20 cellular contexts compared by ENCODE assay signal in genomic region chr4:99845179-99845578, GRCh38. TPM values are rescaled to one million over a fixed set of nuclear protein-coding genes. Genes with fewer than 3 reads are reported as not detected.
DNase-seq lines count a peak whose midpoint lies in the region; ATAC-seq and TF ChIP-seq lines count a peak whose summit lies in the region.
"Had no signal": no experiment of that assay in that cellular context is flagged by ENCODE, and none has a peak within 500 bp of the region (broad histone marks: within the 10 kb centered on the region; RNA-seq: fewer than 3 reads in every experiment).

No MANE protein-coding gene starts in this region.

- H3K4me3 ChIP-seq in OCI-LY1 (ENCODE audit: low read depth, low read length, poor library complexity, severe bottlenecking): no peak overlapping the region
- no peak overlapping the region for H3K4me3 ChIP-seq in lower lobe of right lung
- H3K4me3 ChIP-seq: adrenal gland, cardiac muscle cell, gastrocnemius medialis, upper lobe of left lung had no signal

- no peaks in the 10 kb centered on the region for H3K9me3 ChIP-seq in OCI-LY1 (ENCODE audit: low read length)
- no peaks in the 10 kb centered on the region for H3K9me3 ChIP-seq in lower lobe of right lung
- H3K9me3 ChIP-seq: adrenal gland, gastrocnemius medialis, upper lobe of left lung had no signal

- no peak overlapping the region for H3K9ac ChIP-seq in OCI-LY1 (ENCODE audit: low read length)

- 0 out of 2 replicates have a peak, but pooled peaks cover 5% of the 10 kb centered on the region for H3F3A ChIP-seq in OCI-LY1 (ENCODE audit: insufficient read depth, low read length)

- intact Hi-C loops in activated naive CD4-positive, alpha-beta T cell treated with anti-CD3 and anti-CD28 coated beads for 36 hours (cut with micrococcal nuclease): loop anchor here (5.0 to 10.0 kb wide), 3 partner anchors 1183 to 1360 kb away; no protein-coding TSS in a partner anchor
- intact Hi-C loops in lower lobe of right lung (cut with DNase I): no loop called here

- peak overlapping the region; percentile 84 for H3K27ac Mint-ChIP-seq in activated naive CD4-positive, alpha-beta T cell treated with anti-CD3 and anti-CD28 coated beads for 36 hours
- H3K27ac Mint-ChIP-seq in activated naive CD8-positive, alpha-beta T cell treated with anti-CD3 and anti-CD28 coated beads for 36 hours: peak overlapping the region; percentile 98
- peak overlapping the region; percentile 86 for H3K27ac Mint-ChIP-seq in stimulated activated naive B cell treated with anti-CD40 and anti-IgM and Interleukin-4, amounts not matched to agents 10 μg/mL and 1 μg/mL and 100 μg/mL, for 72 hours
- H3K27ac Mint-ChIP-seq: WTC11 had no signal

- ATAC-seq in stimulated activated naive B cell treated with anti-CD40 and anti-IgM and Interleukin-4, amounts not matched to agents 10 μg/mL and 1 μg/mL and 100 μg/mL, for 72 hours (replicated peaks): no peak
- no peak for ATAC-seq in lower lobe of right lung
- ATAC-seq: gastrocnemius medialis, left colon, right cardiac atrium, WTC11 had no signal

- H3K27me3 ChIP-seq in OCI-LY1 (ENCODE audit: insufficient read depth, low read length) (no peaks in the 10 kb centered on the region), lower lobe of right lung (ENCODE audit: low read depth) (no peaks in the 10 kb centered on the region)
- H3K27me3 ChIP-seq: adrenal gland, cardiac muscle cell, gastrocnemius medialis, upper lobe of left lung had no signal

- no peaks in the 10 kb centered on the region for H3K9me3 Mint-ChIP-seq in activated naive CD4-positive, alpha-beta T cell treated with anti-CD3 and anti-CD28 coated beads for 36 hours
- peaks cover 5% of the 10 kb centered on the region for H3K9me3 Mint-ChIP-seq in activated naive CD8-positive, alpha-beta T cell treated with anti-CD3 and anti-CD28 coated beads for 36 hours
- H3K9me3 Mint-ChIP-seq in stimulated activated naive B cell treated with anti-CD40 and anti-IgM and Interleukin-4, amounts not matched to agents 10 μg/mL and 1 μg/mL and 100 μg/mL, for 72 hours: peaks cover 4 to 5% of the 10 kb centered on the region in 2 donors
- H3K9me3 Mint-ChIP-seq: WTC11 had no signal

- H3K79me2 ChIP-seq in OCI-LY1 (ENCODE audit: insufficient read depth, low read length): no peaks in the 10 kb centered on the region

- peaks cover 44% of the 10 kb centered on the region for H3K4me1 ChIP-seq in OCI-LY1 (ENCODE audit: insufficient read depth, low read length, severe bottlenecking)
- H3K4me1 ChIP-seq in lower lobe of right lung: peaks cover 6% of the 10 kb centered on the region
- H3K4me1 ChIP-seq: adrenal gland, gastrocnemius medialis, upper lobe of left lung had no signal

- no peak for TF ChIP-seq CTCF in OCI-LY1 (IDR thresholded peaks at IDR 0.05; ENCODE audit: low read length)
- no peak for TF ChIP-seq CTCF in GM10248 (IDR thresholded peaks at IDR 0.05; ENCODE audit: control extremely low read depth, extremely low read depth, low read depth, missing control alignments)
- TF ChIP-seq CTCF in lower lobe of right lung (IDR thresholded peaks at IDR 0.05): no peak

- no peak overlapping the region for H3K4me3 Mint-ChIP-seq in activated naive CD4-positive, alpha-beta T cell treated with anti-CD3 and anti-CD28 coated beads for 36 hours
- no peak overlapping the region for H3K4me3 Mint-ChIP-seq in activated naive CD8-positive, alpha-beta T cell treated with anti-CD3 and anti-CD28 coated beads for 36 hours
- no peak overlapping the region for H3K4me3 Mint-ChIP-seq in stimulated activated naive B cell treated with anti-CD40 and anti-IgM and Interleukin-4, amounts not matched to agents 10 μg/mL and 1 μg/mL and 100 μg/mL, for 72 hours
- H3K4me3 Mint-ChIP-seq: WTC11 had no signal

- H4K20me1 ChIP-seq in OCI-LY1 (ENCODE audit: insufficient read depth, low read length): no peaks in the 10 kb centered on the region

- CTCF ChIA-PET in activated naive CD4-positive, alpha-beta T cell treated with anti-CD3 and anti-CD28 coated beads for 36 hours (lab: Charles Lee): interaction anchor here (0.7 to 3.3 kb wide), 4 partner anchors 11 to 33 kb away, joined by 3 to 15 read pairs (median 5); partner anchors contain the start of gene DAPP1
- CTCF ChIA-PET in GM10248 (lab: Yijun Ruan, JAX): interaction anchor here (1.2 to 4.1 kb wide), 3 partner anchors 21 to 282 kb away, joined by 3 to 13 read pairs (median 5); partner anchors contain the start of gene TRMT10A

- H3K4me2 ChIP-seq in OCI-LY1 (ENCODE audit: low read length): no peak overlapping the region

- H3K9me2 ChIP-seq in OCI-LY1 (ENCODE audit: low read depth, low read length): no peaks in the 10 kb centered on the region

- DNase-seq in activated naive CD4-positive, alpha-beta T cell treated with anti-CD3 and anti-CD28 coated beads for 36 hours: no peak
- DNase-seq in activated naive CD4-positive, alpha-beta T cell treated with Interleukin-2 at 50 U/mL for 16 hours: no peak
- no peak for DNase-seq in activated naive CD8-positive, alpha-beta T cell treated with anti-CD3 and anti-CD28 coated beads for 36 hours
- no peak for DNase-seq in stimulated activated naive B cell treated with anti-CD40 and anti-IgM and Interleukin-4, amounts not matched to agents 10 μg/mL and 1 μg/mL and 100 μg/mL, for 72 hours
- DNase-seq in GM10248 (ENCODE audit: extremely low spot score) (no peak), lower lobe of right lung (no peak), NOMO-1 (lab: John Stamatoyannopoulos, UW; ENCODE audit: unreplicated experiment in 2 of 2) (no peak)
- DNase-seq: activated CD8-positive, alpha-beta memory T cell treated with anti-CD3 and anti-CD28 coated beads, Interleukin-2, amount 50 U/mL, for 48 hours; adrenal gland; gastrocnemius medialis; left colon; NCI-H1694 treated with DMSO at 0.1 percent for 48 hours; NCI-H446; occipital lobe; right cardiac atrium; upper lobe of left lung had no signal

- H2AFZ ChIP-seq in OCI-LY1 (ENCODE audit: low read length): no peak overlapping the region

- H3K36me3 Mint-ChIP-seq in activated naive CD4-positive, alpha-beta T cell treated with anti-CD3 and anti-CD28 coated beads for 36 hours (ENCODE audit: low read depth): peaks cover 33% of the 10 kb centered on the region
- H3K36me3 Mint-ChIP-seq in activated naive CD8-positive, alpha-beta T cell treated with anti-CD3 and anti-CD28 coated beads for 36 hours: peaks cover 64% of the 10 kb centered on the region
- H3K36me3 Mint-ChIP-seq in stimulated activated naive B cell treated with anti-CD40 and anti-IgM and Interleukin-4, amounts not matched to agents 10 μg/mL and 1 μg/mL and 100 μg/mL, for 72 hours: peaks cover 67 to 80% of the 10 kb centered on the region in 2 donors
- H3K36me3 Mint-ChIP-seq: WTC11 had no signal

- H3K4me1 Mint-ChIP-seq in activated naive CD4-positive, alpha-beta T cell treated with anti-CD3 and anti-CD28 coated beads for 36 hours (ENCODE audit: low read depth): peaks cover 74% of the 10 kb centered on the region
- H3K4me1 Mint-ChIP-seq in activated naive CD8-positive, alpha-beta T cell treated with anti-CD3 and anti-CD28 coated beads for 36 hours: peaks cover 65% of the 10 kb centered on the region
- H3K4me1 Mint-ChIP-seq in stimulated activated naive B cell treated with anti-CD40 and anti-IgM and Interleukin-4, amounts not matched to agents 10 μg/mL and 1 μg/mL and 100 μg/mL, for 72 hours: peaks cover 48 to 84% of the 10 kb centered on the region in 2 donors
- H3K4me1 Mint-ChIP-seq: WTC11 had no signal

- peak overlapping the region; percentile 82 for H3K27ac ChIP-seq in OCI-LY1 (ENCODE audit: low read depth, low read length, poor library complexity, severe bottlenecking)
- H3K27ac ChIP-seq in lower lobe of right lung: no peak overlapping the region
- H3K27ac ChIP-seq: adrenal gland, cardiac muscle cell, gastrocnemius medialis, HL-60, upper lobe of left lung had no signal

- no peaks in the 10 kb centered on the region for H3K27me3 Mint-ChIP-seq in activated naive CD4-positive, alpha-beta T cell treated with anti-CD3 and anti-CD28 coated beads for 36 hours (ENCODE audit: low read depth)
- H3K27me3 Mint-ChIP-seq in activated naive CD8-positive, alpha-beta T cell treated with anti-CD3 and anti-CD28 coated beads for 36 hours: no peaks in the 10 kb centered on the region
- H3K27me3 Mint-ChIP-seq in stimulated activated naive B cell treated with anti-CD40 and anti-IgM and Interleukin-4, amounts not matched to agents 10 μg/mL and 1 μg/mL and 100 μg/mL, for 72 hours: no peaks in the 10 kb centered on the region

- H3K36me3 ChIP-seq in OCI-LY1 (ENCODE audit: insufficient read depth, low read length) (peaks cover 44% of the 10 kb centered on the region), lower lobe of right lung (no peaks in the 10 kb centered on the region)
- H3K36me3 ChIP-seq: adrenal gland, cardiac muscle cell, gastrocnemius medialis, upper lobe of left lung had no signal

- POLR2A ChIA-PET in GM10248 (lab: Yijun Ruan, JAX): interaction anchor here (1.6 kb wide), 1 partner anchor 105 kb away, joined by 5 read pairs; the partner anchor contains the start of gene H2AZ1

RNA-seq across cellular contexts. Expression of gene DAPP1, which starts 28.6 kb away (rescaled TPM):
- 10 to 100 TPM; 24.4 to 25.8 TPM for total RNA-seq in activated naive CD4-positive, alpha-beta T cell treated with anti-CD3 and anti-CD28 coated beads for 36 hours
- total RNA-seq in activated naive CD8-positive, alpha-beta T cell treated with anti-CD3 and anti-CD28 coated beads for 36 hours: 10 to 100 TPM; 37.9 to 39.7 TPM
- 15.1 TPM for total RNA-seq in lower lobe of right lung
- total RNA-seq: WTC11 had no signal

RNA-seq across cellular contexts. Expression of gene LAMTOR3, which starts 49.0 kb away (rescaled TPM):
- total RNA-seq in activated naive CD4-positive, alpha-beta T cell treated with anti-CD3 and anti-CD28 coated beads for 36 hours: 10 to 100 TPM; 24.9 to 26.9 TPM
- total RNA-seq in activated naive CD8-positive, alpha-beta T cell treated with anti-CD3 and anti-CD28 coated beads for 36 hours: 10 to 100 TPM; 33.6 to 35.1 TPM
- total RNA-seq in lower lobe of right lung: 47.7 TPM
